ENCODE assay signal across 8 cellular contexts in the genomic region with DNA sequence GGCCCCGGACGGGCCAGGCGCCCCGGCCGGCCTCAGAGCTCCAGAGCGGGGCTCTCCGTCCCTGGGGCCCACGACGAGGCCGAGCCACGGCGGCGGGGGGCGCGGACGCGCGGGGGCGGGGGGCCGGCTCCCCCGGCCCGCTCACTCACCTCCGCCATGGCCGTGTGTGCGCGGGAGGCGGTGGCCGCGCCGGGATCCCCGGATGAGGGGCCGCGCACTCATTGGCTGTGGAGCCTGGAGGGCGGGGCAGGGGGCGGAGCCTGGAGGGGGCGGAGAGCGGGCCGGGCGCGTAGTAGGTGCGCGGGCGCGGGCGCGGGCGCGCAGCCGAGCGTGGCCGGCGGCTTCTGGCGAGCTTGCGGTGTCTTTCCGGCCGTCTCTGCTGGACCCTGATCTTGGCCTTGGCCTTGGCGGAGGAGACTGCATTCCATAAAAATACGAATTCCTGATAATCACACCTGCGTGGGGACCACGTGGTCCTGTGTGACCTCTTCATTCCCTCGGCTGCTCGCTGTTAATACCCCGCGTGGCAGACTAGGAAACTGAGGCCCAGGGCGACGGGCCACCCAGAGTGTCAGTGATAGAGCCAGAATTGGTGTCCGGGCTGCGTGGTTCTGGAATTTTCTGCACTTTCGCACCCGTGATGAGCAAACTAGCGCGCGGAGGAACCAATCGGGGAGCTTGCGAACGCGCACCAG. TPM values are rescaled to one million over a fixed set of nuclear protein-coding genes. Genes with fewer than 3 reads are reported as not detected.
A peak's percentile ranks its signal among the peaks of the same experiment; 100 is the strongest.
DNase-seq lines count a peak whose midpoint lies in the region; ATAC-seq and FAIRE-seq lines count a peak whose summit lies in the region.

A gene with protein sequence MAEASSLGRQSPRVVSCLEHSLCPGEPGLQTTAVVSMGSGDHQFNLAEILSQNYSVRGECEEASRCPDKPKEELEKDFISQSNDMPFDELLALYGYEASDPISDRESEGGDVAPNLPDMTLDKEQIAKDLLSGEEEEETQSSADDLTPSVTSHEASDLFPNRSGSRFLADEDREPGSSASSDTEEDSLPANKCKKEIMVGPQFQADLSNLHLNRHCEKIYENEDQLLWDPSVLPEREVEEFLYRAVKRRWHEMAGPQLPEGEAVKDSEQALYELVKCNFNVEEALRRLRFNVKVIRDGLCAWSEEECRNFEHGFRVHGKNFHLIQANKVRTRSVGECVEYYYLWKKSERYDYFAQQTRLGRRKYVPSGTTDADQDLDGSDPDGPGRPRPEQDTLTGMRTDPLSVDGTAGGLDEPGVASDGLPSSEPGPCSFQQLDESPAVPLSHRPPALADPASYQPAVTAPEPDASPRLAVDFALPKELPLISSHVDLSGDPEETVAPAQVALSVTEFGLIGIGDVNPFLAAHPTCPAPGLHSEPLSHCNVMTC (minus strand): TSS at position 172 of the 695 bp plus-strand sequence. CDS start 14 bp downstream, at position 158.

- 6% methylated on average over 77 of the region's 77 CpGs for WGBS in right cardiac atrium

- peak within 1 kb of the TSS; percentile 99 for H3K4me3 ChIP-seq in right cardiac atrium (ENCODE audit: low read length)

- no peaks in the 10 kb centered on the region for H3K9me3 ChIP-seq in right cardiac atrium (ENCODE audit: control insufficient read depth, low read length)

- ATAC-seq in right cardiac atrium, result peak; percentile 95 to 96

- FAIRE-seq in urothelium cell line (lab: Jason Lieb, UNC), result no peak

- DNase-seq in DMS79 treated with DMSO at 0.1 percent for 48 hours (lab: John Stamatoyannopoulos, UW) (peak; percentile 56), H4 (ENCODE audit: low spot score) (peak; percentile 55), NAMALWA (ENCODE audit: low spot score) (peak; percentile 83), right cardiac atrium (peak; percentile 86 to 95 (median 95)), putamen (ENCODE audit: low spot score) (peak; percentile 76), urothelium cell line (ENCODE audit: low spot score) (peak; percentile 92)

- peaks cover 15% of the 10 kb centered on the region for H3K4me1 ChIP-seq in right cardiac atrium (ENCODE audit: control insufficient read depth, insufficient read depth, low read length)

- H3K27ac ChIP-seq in angular gyrus (ENCODE audit: low read depth, low read length) (peak within 1 kb of the TSS; percentile 22), right cardiac atrium (ENCODE audit: low read length) (peak within 1 kb of the TSS; percentile 54)

- intact Hi-C loops in T-helper 2 cell treated with Interferon-gamma antibody and Interleukin-4, amounts not matched to agents 100 ng/mL and 5 ng/mL, for 36 hours (cut with micrococcal nuclease), result loop anchor here (2.0 kb wide), 1 partner anchor 162 kb away; a partner anchor contains a TSS
- intact Hi-C loops in right cardiac atrium (cut with DNase I), result no loop called here

- no peaks in the 10 kb centered on the region for H3K27me3 ChIP-seq in right cardiac atrium (ENCODE audit: control insufficient read depth, insufficient read depth)

RNA-seq across cellular contexts. Expression of the gene that starts here (rescaled TPM):
- 2.8 and 5.1 TPM in 2 replicates for total RNA-seq in H4 (2014; rRNA removed; shearing (Covaris generic))
- total RNA-seq in T-helper 2 cell treated with Interferon-gamma antibody and Interleukin-4, amounts not matched to agents 100 ng/mL and 5 ng/mL, for 36 hours, result 23.8 and 26.4 TPM in 2 replicates
- total RNA-seq in right cardiac atrium, result 10 to 100 TPM; 14.7 to 23.1 (median 18.9) TPM
- 15.1 TPM for polyA plus RNA-seq in right cardiac atrium

Comparison
In these comparisons a context has a peak if more than half of its experiments do, and no peak if none do; other contexts are left out.
1. Peak in every context shown above with its lines: DNase-seq, ATAC-seq, H3K4me3 ChIP-seq and H3K27ac ChIP-seq.